In genomic region chr11:111586305-111586915, GRCh38 we compare ENCODE assay signal across 9 cellular contexts. TPM values are rescaled to one million over a fixed set of nuclear protein-coding genes. Genes with fewer than 3 reads are reported as not detected.
DNase-seq lines count a peak whose midpoint lies in the region; ATAC-seq and TF ChIP-seq lines count a peak whose summit lies in the region.
"Had no signal": no experiment of that assay in that cellular context is flagged by ENCODE, and none has a peak within 500 bp of the region (broad histone marks: within the 10 kb centered on the region; RNA-seq: fewer than 3 reads in every experiment).

No MANE protein-coding gene starts in this region.

- no peaks in the 10 kb centered on the region for H3K9me3 ChIP-seq in Peyer's patch
- no peaks in the 10 kb centered on the region for H3K9me3 ChIP-seq in body of pancreas

- no peak overlapping the region for H3K27ac Mint-ChIP-seq in type B pancreatic cell
- H3K27ac Mint-ChIP-seq: activated naive CD8-positive, alpha-beta T cell had no signal

- DNase-seq in NOMO-1 treated with DMSO at 0.1 percent for 48 hours (lab: John Stamatoyannopoulos, UW; ENCODE audit: unreplicated experiment) (peak; percentile 47), NOMO-1 treated with dmso at 0.1 percent for 144 hours (lab: John Stamatoyannopoulos, UW; ENCODE audit: unreplicated experiment) (no peak), HT1080 (ENCODE audit: low read depth) (peak; percentile 65), Peyer's patch (peak in 2 of 3 donors; percentile 27 to 72), body of pancreas (peak; percentile 40 to 62 (median 55)), kidney epithelial cell (ENCODE audit: low read depth) (no peak), type B pancreatic cell (ENCODE audit: extremely low spot score, unreplicated experiment) (no peak)

- ATAC-seq in body of pancreas (peak; percentile 53), GM21447 (IDR thresholded peaks at IDR 0.05; ENCODE audit: unreplicated experiment) (no peak)

- no peak overlapping the region for H3K4me3 ChIP-seq in Peyer's patch
- no peak overlapping the region for H3K4me3 ChIP-seq in body of pancreas
- H3K4me3 ChIP-seq in kidney epithelial cell (ENCODE audit: low read depth, low read length), result no peak overlapping the region

- H3K36me3 Mint-ChIP-seq in type B pancreatic cell, result no peaks in the 10 kb centered on the region
- H3K36me3 Mint-ChIP-seq: activated naive CD8-positive, alpha-beta T cell had no signal

- H3K27me3 ChIP-seq in Peyer's patch, result no peaks in the 10 kb centered on the region
- H3K27me3 ChIP-seq in body of pancreas, result no peaks in the 10 kb centered on the region
- no peaks in the 10 kb centered on the region for H3K27me3 ChIP-seq in kidney epithelial cell (ENCODE audit: control insufficient read depth, insufficient read depth, low read length)

- TF ChIP-seq CTCF in Peyer's patch (IDR thresholded peaks at IDR 0.05), result peak; percentile 21 to 77 (median 61)
- peak; percentile 20 to 72 (median 55) for TF ChIP-seq CTCF in body of pancreas (IDR thresholded peaks at IDR 0.05)
- TF ChIP-seq CTCF in kidney epithelial cell (IDR thresholded peaks at IDR 0.05; ENCODE audit: insufficient read depth, low read length, poor library complexity, severe bottlenecking), result peak; percentile 60
- TF ChIP-seq CTCF in type B pancreatic cell (conservative IDR thresholded peaks at IDR 0.05), result peak; percentile 78

- H3K27me3 Mint-ChIP-seq in type B pancreatic cell, result no peaks in the 10 kb centered on the region
- H3K27me3 Mint-ChIP-seq: activated naive CD8-positive, alpha-beta T cell had no signal

- TF ChIP-seq POLR2A in Peyer's patch (IDR thresholded peaks at IDR 0.05) (no peak), body of pancreas (IDR thresholded peaks at IDR 0.05) (no peak)

- peaks cover 4% of the 10 kb centered on the region for H3K4me1 Mint-ChIP-seq in type B pancreatic cell (ENCODE audit: unreplicated experiment)

- 3 to 10% methylated on average over 1 of the region's 1 CpG for WGBS in body of pancreas, 2 donors

- intact Hi-C loops in body of pancreas (cut with DNase I), result no loop called here

- H3K4me1 ChIP-seq in Peyer's patch (peaks cover 0 to 7% (median 0%) of the 10 kb centered on the region in 4 donors), body of pancreas (no peaks in the 10 kb centered on the region)

- H3K36me3 ChIP-seq in Peyer's patch (no peaks in the 10 kb centered on the region), body of pancreas (replicated peaks in 1 of 2; ENCODE audit: insufficient read depth in 1 of 2, low read depth in 2 of 2) (no peaks in the 10 kb centered on the region), kidney epithelial cell (ENCODE audit: control insufficient read depth, insufficient read depth, low read length) (no peaks in the 10 kb centered on the region)

- H3K9me3 Mint-ChIP-seq in type B pancreatic cell, result no peaks in the 10 kb centered on the region

- H3K27ac ChIP-seq in Peyer's patch (no peak overlapping the region), body of pancreas (no peak overlapping the region)

- H3K4me3 Mint-ChIP-seq in type B pancreatic cell, result no peak overlapping the region
- H3K4me3 Mint-ChIP-seq: activated naive CD8-positive, alpha-beta T cell had no signal

RNA-seq across cellular contexts. Expression of gene SIK2, which starts 15.8 kb away (rescaled TPM):
- total RNA-seq in HT1080 (2014; rRNA removed; shearing (Covaris generic)), result 9.0 and 9.2 TPM in 2 replicates
- polyA plus RNA-seq in HT1080 (2015; cell fraction: cytosol; rRNA removed), result 8.1 and 8.3 TPM in 2 replicates
- polyA plus RNA-seq in HT1080 (2015; cell fraction: nucleus; rRNA removed), result 12.7 and 14.6 TPM in 2 replicates
- total RNA-seq in Peyer's patch (10 to 100 TPM; 12.4 to 16.3 (median 14.4) TPM), body of pancreas (10 to 100 TPM; 15.3 to 16.5 TPM), kidney epithelial cell (10.1 and 12.0 TPM in 2 replicates), type B pancreatic cell (ENCODE audit: low replicate concordance) (24.1 and 28.0 TPM in 2 replicates)

RNA-seq across cellular contexts. Expression of gene LAYN, which starts 45.9 kb away (rescaled TPM):
- total RNA-seq in HT1080 (2014; rRNA removed; shearing (Covaris generic)), result 59.2 and 61.0 TPM in 2 replicates
- polyA plus RNA-seq in HT1080 (2015; cell fraction: cytosol; rRNA removed), result 52.6 and 59.3 TPM in 2 replicates
- polyA plus RNA-seq in HT1080 (2015; cell fraction: nucleus; rRNA removed), result 32.3 and 35.2 TPM in 2 replicates
- total RNA-seq in Peyer's patch, result 10 to 100 TPM in 1 of 4 donors, 1 to 10 TPM in 3; 2.1 to 18.2 (median 4.2) TPM
- total RNA-seq in body of pancreas, result 1 to 10 TPM; 5.9 to 8.3 TPM
- total RNA-seq in kidney epithelial cell, result 28.7 and 29.1 TPM in 2 replicates
- 9.2 and 17.9 TPM in 2 replicates for total RNA-seq in type B pancreatic cell (ENCODE audit: low replicate concordance)

Comparison
In these comparisons a context has a peak if more than half of its experiments do, and no peak if none do; other contexts are left out.
1. DNase-seq: peak in NOMO-1 treated with DMSO at 0.1 percent for 48 hours (single experiment), HT1080 (single experiment), Peyer's patch (2 of 3) and body of pancreas (4 of 4); none in NOMO-1 treated with dmso at 0.1 percent for 144 hours (single experiment), kidney epithelial cell (single experiment) and type B pancreatic cell (single experiment).
2. Peak in every context shown above with its lines, with median percentiles within 50 percentile points of each other: CTCF ChIP-seq.